Comparison of ENCODE assay signal across 28 cellular contexts in genomic region chr9:73775757-73776156, GRCh38.
"Had no signal": no experiment of that assay in that cellular context is flagged by ENCODE, and none has a peak within 500 bp of the region (broad histone marks: within the 10 kb centered on the region; RNA-seq: fewer than 3 reads in every experiment).

No MANE protein-coding gene starts in this region.

- DNase-seq: activated CD4-positive, alpha-beta memory T cell treated with anti-CD3 and anti-CD28 coated beads, Interleukin-2, amount 10 ng/mL, durations not matched to agents 7 days and 5 days; activated CD4-positive, alpha-beta T cell treated with anti-CD3 and anti-CD28 coated beads for 1 hour; activated CD4-positive, alpha-beta T cell treated with anti-CD3 and anti-CD28 coated beads, Interleukin-2, amount 10 ng/mL, durations not matched to agents 7 days and 5 days; activated CD8-positive, alpha-beta memory T cell treated with anti-CD3 and anti-CD28 coated beads, Interleukin-2, amount 50 U/mL, for 48 hours; activated gamma-delta T cell treated with Interleukin-2 at 50 U/mL for 16 hours; activated naive CD4-positive, alpha-beta T cell treated with anti-CD3 and anti-CD28 coated beads, Interleukin-2, amount 50 U/mL, for 16 hours; activated T-cell treated with anti-CD3 and anti-CD28 coated beads, Interleukin-2, amount 50 U/mL, for 4 hours; anterior cingulate cortex; cortex of kidney; effector memory CD8-positive, alpha-beta T cell; head of caudate nucleus; hypothalamus; immature natural killer cell; naive thymus-derived CD8-positive, alpha-beta T cell; occipital lobe; psoas muscle; stimulated activated CD4-positive, alpha-beta T cell treated with anti-CD3 and anti-CD28 coated beads, Interleukin-15, amount 100 ng/mL, for 24 hours; stimulated activated CD4-positive, alpha-beta T cell treated with anti-CD3 and anti-CD28 coated beads, Interleukin-2, amount 100 ng/mL, for 24 hours; stimulated activated naive B cell treated with anti-CD40 and anti-IgM and Interleukin-4, amounts not matched to agents 10 μg/mL and 1 μg/mL and 100 μg/mL, for 72 hours; stomach; T-helper 2 cell had no signal

- H3K4me1 ChIP-seq: neural progenitor cell, parathyroid adenoma, psoas muscle, stomach had no signal

- H3K27me3 ChIP-seq: cardiac muscle cell, neural progenitor cell, stomach, tibial nerve had no signal

- H3K27me3 Mint-ChIP-seq: activated CD4-positive, alpha-beta memory T cell treated with anti-CD3 and anti-CD28 coated beads, Interleukin-2, amount 10 ng/mL, durations not matched to agents 7 days and 5 days; activated CD4-positive, alpha-beta T cell treated with anti-CD3 and anti-CD28 coated beads, Interleukin-2, amount 10 ng/mL, durations not matched to agents 7 days and 5 days; activated T-helper 17 cell treated with anti-CD3 and anti-CD28 coated beads, Interleukin-2, amount 50 U/mL, for 72 hours; effector memory CD8-positive, alpha-beta T cell; memory B cell; naive thymus-derived CD8-positive, alpha-beta T cell; stimulated activated naive B cell treated with anti-CD40 and anti-IgM and Interleukin-4, amounts not matched to agents 10 μg/mL and 1 μg/mL and 100 μg/mL, for 72 hours had no signal

- H3K27ac ChIP-seq: cardiac muscle cell, neural progenitor cell, parathyroid adenoma, psoas muscle, stomach, tibial nerve had no signal

- H2AFZ ChIP-seq: neural progenitor cell, parathyroid adenoma had no signal

- H3K27ac Mint-ChIP-seq: activated CD4-positive, alpha-beta memory T cell treated with anti-CD3 and anti-CD28 coated beads, Interleukin-2, amount 10 ng/mL, durations not matched to agents 7 days and 5 days; activated CD4-positive, alpha-beta T cell treated with anti-CD3 and anti-CD28 coated beads, Interleukin-2, amount 10 ng/mL, durations not matched to agents 7 days and 5 days; activated T-helper 17 cell treated with anti-CD3 and anti-CD28 coated beads, Interleukin-2, amount 50 U/mL, for 72 hours; effector memory CD8-positive, alpha-beta T cell; immature natural killer cell; memory B cell; naive thymus-derived CD8-positive, alpha-beta T cell; neural progenitor cell; stimulated activated naive B cell treated with anti-CD40 and anti-IgM and Interleukin-4, amounts not matched to agents 10 μg/mL and 1 μg/mL and 100 μg/mL, for 72 hours; WTC11 had no signal

- H3K4me2 ChIP-seq: neural progenitor cell had no signal

- H3K36me3 ChIP-seq: cardiac muscle cell, neural progenitor cell, stomach, tibial nerve had no signal

- H3K79me2 ChIP-seq: parathyroid adenoma had no signal

- H3K9ac ChIP-seq: neural progenitor cell, parathyroid adenoma had no signal

- H3K4me1 Mint-ChIP-seq: activated CD4-positive, alpha-beta memory T cell treated with anti-CD3 and anti-CD28 coated beads, Interleukin-2, amount 10 ng/mL, durations not matched to agents 7 days and 5 days; activated CD4-positive, alpha-beta T cell treated with anti-CD3 and anti-CD28 coated beads, Interleukin-2, amount 10 ng/mL, durations not matched to agents 7 days and 5 days; activated T-helper 17 cell treated with anti-CD3 and anti-CD28 coated beads, Interleukin-2, amount 50 U/mL, for 72 hours; immature natural killer cell; memory B cell; naive thymus-derived CD8-positive, alpha-beta T cell; neural progenitor cell; stimulated activated naive B cell treated with anti-CD40 and anti-IgM and Interleukin-4, amounts not matched to agents 10 μg/mL and 1 μg/mL and 100 μg/mL, for 72 hours; WTC11 had no signal

- H3K36me3 Mint-ChIP-seq: immature natural killer cell; memory B cell; naive thymus-derived CD8-positive, alpha-beta T cell; neural progenitor cell; stimulated activated naive B cell treated with anti-CD40 and anti-IgM and Interleukin-4, amounts not matched to agents 10 μg/mL and 1 μg/mL and 100 μg/mL, for 72 hours; WTC11 had no signal

- ATAC-seq: activated T-cell treated with anti-CD3 and anti-CD28 coated beads, Interleukin-2, amount 50 U/mL, for 4 hours; activated T-helper 17 cell treated with anti-CD3 and anti-CD28 coated beads, Interleukin-2, amount 50 U/mL, for 72 hours; effector memory CD8-positive, alpha-beta T cell; naive thymus-derived CD8-positive, alpha-beta T cell; psoas muscle; stimulated activated naive B cell treated with anti-CD40 and anti-IgM and Interleukin-4, amounts not matched to agents 10 μg/mL and 1 μg/mL and 100 μg/mL, for 72 hours; WTC11 had no signal

- H3K4me3 Mint-ChIP-seq: activated CD4-positive, alpha-beta memory T cell treated with anti-CD3 and anti-CD28 coated beads, Interleukin-2, amount 10 ng/mL, durations not matched to agents 7 days and 5 days; activated CD4-positive, alpha-beta T cell treated with anti-CD3 and anti-CD28 coated beads, Interleukin-2, amount 10 ng/mL, durations not matched to agents 7 days and 5 days; activated T-cell treated with anti-CD3 and anti-CD28 coated beads, Interleukin-2, amount 50 U/mL, for 4 hours; activated T-helper 17 cell treated with anti-CD3 and anti-CD28 coated beads, Interleukin-2, amount 50 U/mL, for 72 hours; effector memory CD8-positive, alpha-beta T cell; immature natural killer cell; memory B cell; naive thymus-derived CD8-positive, alpha-beta T cell; neural progenitor cell; stimulated activated naive B cell treated with anti-CD40 and anti-IgM and Interleukin-4, amounts not matched to agents 10 μg/mL and 1 μg/mL and 100 μg/mL, for 72 hours; WTC11 had no signal

- H3K9me3 ChIP-seq: psoas muscle, stomach, tibial nerve had no signal

- H3K4me3 ChIP-seq: cardiac muscle cell, neural progenitor cell, psoas muscle, stomach, tibial nerve had no signal

- H3K9me3 Mint-ChIP-seq: activated T-helper 17 cell treated with anti-CD3 and anti-CD28 coated beads, Interleukin-2, amount 50 U/mL, for 72 hours; memory B cell had no signal
